13 cellular contexts compared by ENCODE assay signal in genomic region chr17:42989726-42990652, GRCh38. TPM values are rescaled to one million over a fixed set of nuclear protein-coding genes. Genes with fewer than 3 reads are reported as not detected.
DNase-seq lines count a peak whose midpoint lies in the region; ATAC-seq and TF ChIP-seq lines count a peak whose summit lies in the region.
"Had no signal": no experiment of that assay in that cellular context is flagged by ENCODE, and none has a peak within 500 bp of the region (broad histone marks: within the 10 kb centered on the region; RNA-seq: fewer than 3 reads in every experiment).

No MANE protein-coding gene starts in this region.

- H3K4me3 Mint-ChIP-seq in chondrocyte (ENCODE audit: unreplicated experiment) (no peak overlapping the region), nephron progenitor cell (no peak overlapping the region)
- no peak overlapping the region for H3K4me3 Mint-ChIP-seq in CD8-positive, alpha-beta T cell
- H3K4me3 Mint-ChIP-seq: T-helper 2 cell treated with Interferon-gamma antibody and Interleukin-4, amounts not matched to agents 5 μg/mL and 100 μg/mL, for 36 hours had no signal

- H3K4me1 Mint-ChIP-seq in chondrocyte (ENCODE audit: low read depth) (peaks cover 16% of the 10 kb centered on the region), nephron progenitor cell (no peaks in the 10 kb centered on the region)
- peaks cover 5% of the 10 kb centered on the region for H3K4me1 Mint-ChIP-seq in CD8-positive, alpha-beta T cell (ENCODE audit: low read depth)

- H3K36me3 ChIP-seq in CD8-positive, alpha-beta T cell (ENCODE audit: insufficient read depth, low read length): peaks cover 50% of the 10 kb centered on the region

- CTCF ChIA-PET in CD8-positive, alpha-beta T cell (lab: Charles Lee): no interaction called here

- TF ChIP-seq CTCF in chondrocyte (IDR thresholded peaks at IDR 0.05): no peak
- no peak for TF ChIP-seq CTCF in nephron progenitor cell (IDR thresholded peaks at IDR 0.05)
- no peak for TF ChIP-seq CTCF in CD8-positive, alpha-beta T cell (IDR thresholded peaks at IDR 0.05)

- H3K27ac Mint-ChIP-seq in chondrocyte (ENCODE audit: unreplicated experiment) (peak overlapping the region; percentile 23), nephron progenitor cell (peak overlapping the region; percentile 12)
- no peak overlapping the region for H3K27ac Mint-ChIP-seq in CD8-positive, alpha-beta T cell
- H3K27ac Mint-ChIP-seq: T-helper 2 cell treated with Interferon-gamma antibody and Interleukin-4, amounts not matched to agents 5 μg/mL and 100 μg/mL, for 36 hours had no signal

- DNase-seq in DMS53 (lab: John Stamatoyannopoulos, UW) (peak; percentile 77), NCI-H460 (ENCODE audit: extremely low read depth, low read depth) (peak; percentile 43), chondrocyte (ENCODE audit: low spot score) (no peak), nephron progenitor cell (no peak), NCI-H187 (lab: John Stamatoyannopoulos, UW) (no peak), NCI-H526 treated with DMSO at 0.1 percent for 48 hours (lab: John Stamatoyannopoulos, UW) (no peak)
- DNase-seq in stimulated activated CD4-positive, alpha-beta T cell treated with anti-CD3 and anti-CD28 coated beads, Interleukin-4, amount 100 ng/mL, for 1 hour: no peak
- no peak for DNase-seq in CD8-positive, alpha-beta T cell
- DNase-seq: activated CD4-positive, alpha-beta T cell treated with anti-CD3 and anti-CD28 coated beads, Interleukin-2, amount 50 U/mL, for 4 hours; Caco-2; cerebellar nuclear complex; OCI-M1 had no signal

- H3K27me3 ChIP-seq in CD8-positive, alpha-beta T cell (ENCODE audit: insufficient read depth, low read length): no peaks in the 10 kb centered on the region

- H3K9me3 ChIP-seq in CD8-positive, alpha-beta T cell (ENCODE audit: low read length): no peaks in the 10 kb centered on the region
- H3K9me3 ChIP-seq: Caco-2 had no signal

- ATAC-seq in CD8-positive, alpha-beta T cell: no peak

- POLR2A ChIA-PET in CD8-positive, alpha-beta T cell (lab: Charles Lee): no interaction called here

- no peak overlapping the region for H3K4me3 ChIP-seq in CD8-positive, alpha-beta T cell (ENCODE audit: low read depth, low read length)

- H3K9me3 Mint-ChIP-seq in chondrocyte (ENCODE audit: low read depth) (no peaks in the 10 kb centered on the region), nephron progenitor cell (no peaks in the 10 kb centered on the region)
- no peaks in the 10 kb centered on the region for H3K9me3 Mint-ChIP-seq in CD8-positive, alpha-beta T cell
- H3K9me3 Mint-ChIP-seq: T-helper 2 cell treated with Interferon-gamma antibody and Interleukin-4, amounts not matched to agents 5 μg/mL and 100 μg/mL, for 36 hours had no signal

- intact Hi-C loops in CD8-positive, alpha-beta T cell (cut with DNase I, micrococcal nuclease): loop anchor here (10.0 kb wide), 3 partner anchors 135 to 1025 kb away; partner anchors contain the start of genes BRCA1 (in 1 of the 2), PSMC3IP (in 1 of the 2) and TMEM101 (in 1 of the 2)

- no peaks in the 10 kb centered on the region for H3K4me1 ChIP-seq in CD8-positive, alpha-beta T cell (ENCODE audit: insufficient read depth, low read length)
- H3K4me1 ChIP-seq: Caco-2 had no signal

- no peaks in the 10 kb centered on the region for H3K27me3 Mint-ChIP-seq in chondrocyte (ENCODE audit: low read depth)
- H3K27me3 Mint-ChIP-seq in nephron progenitor cell (ENCODE audit: low read depth, poor library complexity): no peaks in the 10 kb centered on the region
- no peaks in the 10 kb centered on the region for H3K27me3 Mint-ChIP-seq in CD8-positive, alpha-beta T cell (ENCODE audit: low read depth)

- no peak overlapping the region for H3K27ac ChIP-seq in CD8-positive, alpha-beta T cell (ENCODE audit: low read depth, low read length)

- H3K36me3 Mint-ChIP-seq in chondrocyte (ENCODE audit: low read depth) (peaks cover 32% of the 10 kb centered on the region), nephron progenitor cell (ENCODE audit: low read depth) (peaks cover 68% of the 10 kb centered on the region)
- H3K36me3 Mint-ChIP-seq in CD8-positive, alpha-beta T cell: peaks cover 74% of the 10 kb centered on the region

RNA-seq across cellular contexts. Expression of gene RPL27, which starts 8.2 kb away (rescaled TPM):
- 2,857 and 2,900 TPM in 2 replicates for total RNA-seq in NCI-H460 (2014; rRNA removed; shearing (Covaris generic))
- 1,158 and 1,712 TPM in 2 replicates for polyA plus RNA-seq in NCI-H460 (2014; cell fraction: nucleus; rRNA removed)
- 738 to 860 TPM (median 747 TPM) in 3 replicates for total RNA-seq in chondrocyte
- total RNA-seq in CD8-positive, alpha-beta T cell: 1,000 to 10,000 TPM; 1,796 to 1,873 TPM

RNA-seq across cellular contexts. Expression of gene RUNDC1, which starts 9.6 kb away (rescaled TPM):
- total RNA-seq in NCI-H460 (2014; rRNA removed; shearing (Covaris generic)): 7.9 and 10.9 TPM in 2 replicates
- polyA plus RNA-seq in NCI-H460 (2014; cell fraction: nucleus; rRNA removed): 7.7 and 9.2 TPM in 2 replicates
- total RNA-seq in chondrocyte: 11.2 to 13.1 TPM (median 11.3 TPM) in 3 replicates
- 10 to 100 TPM; 19.2 to 19.4 TPM for total RNA-seq in CD8-positive, alpha-beta T cell

RNA-seq across cellular contexts. Expression of gene PTGES3L, which starts 10.1 kb away (rescaled TPM):
- 0.12 TPM in 1 of 2 replicates, not detected in the other for total RNA-seq in NCI-H460 (2014; rRNA removed; shearing (Covaris generic))
- polyA plus RNA-seq in NCI-H460 (2014; cell fraction: nucleus; rRNA removed): 0.06 and 0.65 TPM in 2 replicates
- 1.2 to 5.7 TPM (median 3.9 TPM) in 3 replicates for total RNA-seq in chondrocyte
- total RNA-seq in CD8-positive, alpha-beta T cell: under 1 TPM; 0.47 to 0.81 TPM

RNA-seq across cellular contexts. Expression of gene IFI35, which starts 16.6 kb away (rescaled TPM):
- 22.3 and 26.0 TPM in 2 replicates for total RNA-seq in NCI-H460 (2014; rRNA removed; shearing (Covaris generic))
- 33.5 and 56.2 TPM in 2 replicates for polyA plus RNA-seq in NCI-H460 (2014; cell fraction: nucleus; rRNA removed)
- 9.0 to 20.9 TPM (median 12.8 TPM) in 3 replicates for total RNA-seq in chondrocyte
- 10 to 100 TPM; 24.3 to 25.6 TPM for total RNA-seq in CD8-positive, alpha-beta T cell

RNA-seq across cellular contexts. Expression of gene AARSD1, which starts 25.7 kb away (rescaled TPM):
- total RNA-seq in NCI-H460 (2014; rRNA removed; shearing (Covaris generic)): 33.0 and 38.7 TPM in 2 replicates
- polyA plus RNA-seq in NCI-H460 (2014; cell fraction: nucleus; rRNA removed): 67.5 and 82.7 TPM in 2 replicates
- total RNA-seq in chondrocyte: 39.1 to 44.4 TPM (median 44.0 TPM) in 3 replicates
- total RNA-seq in CD8-positive, alpha-beta T cell: 10 to 100 TPM; 75.1 to 87.6 TPM

Comparison
In these comparisons a context has a peak if more than half of its experiments do, and no peak if none do; other contexts are left out.
1. DNase-seq: peak in DMS53 (single experiment) and NCI-H460 (single experiment); none in chondrocyte (single experiment), nephron progenitor cell (single experiment), NCI-H187 (0 of 2), stimulated activated CD4-positive, alpha-beta T cell treated with anti-CD3 and anti-CD28 coated beads, Interleukin-4, amount 100 ng/mL, for 1 hour (single experiment), NCI-H526 treated with DMSO at 0.1 percent for 48 hours (single experiment) and CD8-positive, alpha-beta T cell (0 of 7).